Comparison of ENCODE assay signal across 33 cellular contexts in the genomic region with DNA sequence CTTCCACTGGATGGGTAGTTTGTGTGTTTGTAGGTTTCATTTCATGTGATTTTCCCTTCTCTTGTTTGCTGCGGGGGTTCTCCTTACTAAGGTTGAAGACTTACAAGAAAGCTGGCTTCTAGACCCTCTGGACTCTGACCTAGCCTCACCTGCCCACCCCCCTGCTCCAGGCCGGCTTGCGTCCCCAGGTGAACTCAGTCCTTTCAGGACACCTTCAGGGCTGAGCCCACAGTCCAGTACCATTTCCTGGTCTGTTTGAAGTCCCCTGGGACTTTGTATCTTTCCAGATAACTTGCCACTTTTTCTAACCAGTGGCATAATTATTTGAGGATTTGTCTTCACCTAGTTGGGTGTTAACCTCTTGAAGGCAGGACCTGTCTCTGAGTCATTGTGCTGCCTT.
"Had no signal": no experiment of that assay in that cellular context is flagged by ENCODE, and none has a peak within 500 bp of the region (broad histone marks: within the 10 kb centered on the region; RNA-seq: fewer than 3 reads in every experiment).

No MANE protein-coding gene starts in this region.

- H3K27ac ChIP-seq: ascending aorta, breast epithelium, cardiac muscle cell, colonic mucosa, epithelial cell of prostate, esophagus squamous epithelium, gastroesophageal sphincter, WERI-Rb-1 had no signal

- DNase-seq: activated CD4-positive, alpha-beta memory T cell treated with anti-CD3 and anti-CD28 coated beads for 36 hours; activated CD4-positive, alpha-beta T cell treated with anti-CD3 and anti-CD28 coated beads for 36 hours; activated CD4-positive, alpha-beta T cell treated with anti-CD3 and anti-CD28 coated beads, Interleukin-2, amount 10 ng/mL, durations not matched to agents 24 days and 14 days; activated CD4-positive, CD25-positive, alpha-beta regulatory T cell; activated CD4-positive, CD25-positive, alpha-beta regulatory T cell treated with anti-CD3 and anti-CD28 coated beads, Interleukin-2, amount 50 U/mL, for 72 hours; activated CD8-positive, alpha-beta memory T cell treated with anti-CD3 and anti-CD28 coated beads, Interleukin-2, amount 50 U/mL, for 48 hours; activated gamma-delta T cell; activated naive CD4-positive, alpha-beta T cell; activated naive CD4-positive, alpha-beta T cell treated with anti-CD3 and anti-CD28 coated beads, Interleukin-2, amount 10 ng/mL, durations not matched to agents 7 days and 5 days; activated naive CD8-positive, alpha-beta T cell treated with anti-CD3 and anti-CD28 coated beads, Interleukin-2, amount 10 ng/mL, durations not matched to agents 7 days and 5 days; activated T-cell treated with anti-CD3 and anti-CD28 coated beads for 4 hours; activated T-cell treated with anti-CD3 and anti-CD28 coated beads, Interleukin-2, amount 50 U/mL, for 24 hours; activated T-cell treated with anti-CD3 and anti-CD28 coated beads, Interleukin-2, amount 50 U/mL, for 72 hours; central memory CD4-positive, alpha-beta T cell; cerebellar nuclear complex; colonic mucosa; effector CD8-positive, alpha-beta T cell; esophagus squamous epithelium; foreskin melanocyte; T-helper 1 cell; T-helper 17 cell; T1000; WERI-Rb-1 had no signal

- ATAC-seq: activated CD4-positive, alpha-beta T cell treated with anti-CD3 and anti-CD28 coated beads for 36 hours; activated naive CD4-positive, alpha-beta T cell treated with anti-CD3 and anti-CD28 coated beads, Interleukin-2, amount 50 U/mL, for 72 hours; activated T-cell treated with anti-CD3 and anti-CD28 coated beads, Interleukin-2, amount 50 U/mL, for 72 hours; gastroesophageal sphincter; T-helper 17 cell had no signal

- H3K27ac Mint-ChIP-seq: activated CD4-positive, alpha-beta memory T cell treated with anti-CD3 and anti-CD28 coated beads for 36 hours; activated CD4-positive, alpha-beta T cell treated with anti-CD3 and anti-CD28 coated beads for 36 hours; activated CD4-positive, alpha-beta T cell treated with anti-CD3 and anti-CD28 coated beads, Interleukin-2, amount 10 ng/mL, durations not matched to agents 24 days and 14 days; activated naive CD4-positive, alpha-beta T cell treated with anti-CD3 and anti-CD28 coated beads, Interleukin-2, amount 10 ng/mL, durations not matched to agents 7 days and 5 days; activated naive CD4-positive, alpha-beta T cell treated with anti-CD3 and anti-CD28 coated beads, Interleukin-2, amount 50 U/mL, for 72 hours; activated naive CD8-positive, alpha-beta T cell treated with anti-CD3 and anti-CD28 coated beads, Interleukin-2, amount 10 ng/mL, durations not matched to agents 7 days and 5 days; activated T-cell treated with anti-CD3 and anti-CD28 coated beads, Interleukin-2, amount 50 U/mL, for 24 hours; activated T-cell treated with anti-CD3 and anti-CD28 coated beads, Interleukin-2, amount 50 U/mL, for 72 hours; brain; T-helper 17 cell; T-helper 2 cell treated with Interferon-gamma antibody and Interleukin-4, amounts not matched to agents 5 μg/mL and 100 μg/mL, for 36 hours had no signal

- H3K9me3 Mint-ChIP-seq: activated CD4-positive, alpha-beta memory T cell treated with anti-CD3 and anti-CD28 coated beads for 36 hours; activated CD4-positive, alpha-beta T cell treated with anti-CD3 and anti-CD28 coated beads, Interleukin-2, amount 10 ng/mL, durations not matched to agents 24 days and 14 days; activated naive CD4-positive, alpha-beta T cell treated with anti-CD3 and anti-CD28 coated beads, Interleukin-2, amount 10 ng/mL, durations not matched to agents 7 days and 5 days; activated naive CD4-positive, alpha-beta T cell treated with anti-CD3 and anti-CD28 coated beads, Interleukin-2, amount 50 U/mL, for 72 hours; activated naive CD8-positive, alpha-beta T cell treated with anti-CD3 and anti-CD28 coated beads, Interleukin-2, amount 10 ng/mL, durations not matched to agents 7 days and 5 days; activated T-cell treated with anti-CD3 and anti-CD28 coated beads, Interleukin-2, amount 50 U/mL, for 24 hours; activated T-cell treated with anti-CD3 and anti-CD28 coated beads, Interleukin-2, amount 50 U/mL, for 72 hours; T-helper 2 cell treated with Interferon-gamma antibody and Interleukin-4, amounts not matched to agents 5 μg/mL and 100 μg/mL, for 36 hours had no signal

- H3K4me1 ChIP-seq: ascending aorta, breast epithelium, colonic mucosa, esophagus squamous epithelium, gastroesophageal sphincter had no signal

- H3K9me3 ChIP-seq: ascending aorta, breast epithelium, colonic mucosa, esophagus squamous epithelium had no signal

- H3K27me3 ChIP-seq: ascending aorta, breast epithelium, cardiac muscle cell, colonic mucosa had no signal

- H3K36me3 ChIP-seq: ascending aorta, breast epithelium, cardiac muscle cell, colonic mucosa, esophagus squamous epithelium, gastroesophageal sphincter had no signal

- H3K4me1 Mint-ChIP-seq: activated CD4-positive, alpha-beta T cell treated with anti-CD3 and anti-CD28 coated beads for 36 hours; activated CD4-positive, alpha-beta T cell treated with anti-CD3 and anti-CD28 coated beads, Interleukin-2, amount 10 ng/mL, durations not matched to agents 24 days and 14 days; activated naive CD4-positive, alpha-beta T cell treated with anti-CD3 and anti-CD28 coated beads, Interleukin-2, amount 10 ng/mL, durations not matched to agents 7 days and 5 days; activated naive CD8-positive, alpha-beta T cell treated with anti-CD3 and anti-CD28 coated beads, Interleukin-2, amount 10 ng/mL, durations not matched to agents 7 days and 5 days; T-helper 17 cell had no signal

- H3K36me3 Mint-ChIP-seq: activated CD4-positive, alpha-beta memory T cell treated with anti-CD3 and anti-CD28 coated beads for 36 hours; activated naive CD4-positive, alpha-beta T cell treated with anti-CD3 and anti-CD28 coated beads, Interleukin-2, amount 10 ng/mL, durations not matched to agents 7 days and 5 days; activated naive CD4-positive, alpha-beta T cell treated with anti-CD3 and anti-CD28 coated beads, Interleukin-2, amount 50 U/mL, for 72 hours; activated naive CD8-positive, alpha-beta T cell treated with anti-CD3 and anti-CD28 coated beads, Interleukin-2, amount 10 ng/mL, durations not matched to agents 7 days and 5 days; brain had no signal

- H3K4me3 ChIP-seq: ascending aorta, breast epithelium, cardiac muscle cell, colonic mucosa, esophagus squamous epithelium, gastroesophageal sphincter had no signal

- H3K4me3 Mint-ChIP-seq: activated CD4-positive, alpha-beta memory T cell treated with anti-CD3 and anti-CD28 coated beads for 36 hours; activated CD4-positive, alpha-beta T cell treated with anti-CD3 and anti-CD28 coated beads for 36 hours; activated CD4-positive, alpha-beta T cell treated with anti-CD3 and anti-CD28 coated beads, Interleukin-2, amount 10 ng/mL, durations not matched to agents 24 days and 14 days; activated naive CD4-positive, alpha-beta T cell treated with anti-CD3 and anti-CD28 coated beads, Interleukin-2, amount 10 ng/mL, durations not matched to agents 7 days and 5 days; activated naive CD8-positive, alpha-beta T cell treated with anti-CD3 and anti-CD28 coated beads, Interleukin-2, amount 10 ng/mL, durations not matched to agents 7 days and 5 days; activated T-cell treated with anti-CD3 and anti-CD28 coated beads, Interleukin-2, amount 50 U/mL, for 24 hours; activated T-cell treated with anti-CD3 and anti-CD28 coated beads, Interleukin-2, amount 50 U/mL, for 72 hours; brain; T-helper 17 cell; T-helper 2 cell treated with Interferon-gamma antibody and Interleukin-4, amounts not matched to agents 5 μg/mL and 100 μg/mL, for 36 hours had no signal

- FAIRE-seq: endometrium, endothelial cell of umbilical vein had no signal
